In genomic region chr22:46935506-46936377, GRCh38 we compare ENCODE assay signal across 1 cellular context.
TF ChIP-seq lines count a peak whose summit lies in the region.

No MANE protein-coding gene starts in this region.

TF ChIP-seq in HepG2, 621 proteins besides CTCF, POLR2A, EP300 and RAD21 (continued from another document and continues in another):
- TF ChIP-seq ZNF318 (CRISPR knock-in tag; IDR thresholded peaks at IDR 0.05), result peak; percentile 70
- TF ChIP-seq BRD4 (CRISPR knock-in tag; IDR thresholded peaks at IDR 0.05), result peak; percentile 72
- TF ChIP-seq ERF (CRISPR knock-in tag; IDR thresholded peaks at IDR 0.05), result peak; percentile 91
- TF ChIP-seq ZNF672 (CRISPR knock-in tag; IDR thresholded peaks at IDR 0.05), result no peak
- no peak for TF ChIP-seq STAT5B (CRISPR knock-in tag; IDR thresholded peaks at IDR 0.05)
- peak; percentile 50; the same call in 1 of the 2 replicates for TF ChIP-seq ZNF230 (CRISPR knock-in tag; IDR thresholded peaks at IDR 0.05)
- no peak for TF ChIP-seq MZF1 (CRISPR knock-in tag; IDR thresholded peaks at IDR 0.05; ENCODE audit: borderline replicate concordance)
- TF ChIP-seq SMARCE1 (IDR thresholded peaks at IDR 0.05; ENCODE audit: borderline replicate concordance), result no peak
- no peak for TF ChIP-seq ZNF296 (CRISPR knock-in tag; conservative IDR thresholded peaks at IDR 0.05)
- TF ChIP-seq TRIM24 (CRISPR knock-in tag; IDR thresholded peaks at IDR 0.05), result no peak
- no peak for TF ChIP-seq GABPA (IDR thresholded peaks at IDR 0.05; ENCODE audit: low read depth, low read length)
- peak; percentile 63 for TF ChIP-seq GABPA (CRISPR knock-in tag; IDR thresholded peaks at IDR 0.05; ENCODE audit: low read depth)
- TF ChIP-seq THYN1 (CRISPR knock-in tag; IDR thresholded peaks at IDR 0.05; ENCODE audit: borderline replicate concordance, low read depth), result no peak
- TF ChIP-seq AKNA (CRISPR knock-in tag; IDR thresholded peaks at IDR 0.05; ENCODE audit: borderline replicate concordance), result no peak
- no peak for TF ChIP-seq RFX3 (CRISPR knock-in tag; IDR thresholded peaks at IDR 0.05)
- TF ChIP-seq THAP9 (CRISPR knock-in tag; IDR thresholded peaks at IDR 0.05; ENCODE audit: borderline replicate concordance), result peak; percentile 77; the same call in 1 of the 2 replicates
- TF ChIP-seq TCF12 (IDR thresholded peaks at IDR 0.05), result no peak
- TF ChIP-seq TCF12 (CRISPR knock-in tag; IDR thresholded peaks at IDR 0.05), result no peak
- no peak for TF ChIP-seq NCOA5 (CRISPR knock-in tag; IDR thresholded peaks at IDR 0.05)
- no peak for TF ChIP-seq ZNF34 (CRISPR knock-in tag; IDR thresholded peaks at IDR 0.05; ENCODE audit: borderline replicate concordance)
- no peak for TF ChIP-seq CBX1 (IDR thresholded peaks at IDR 0.05; ENCODE audit: low read depth)
- TF ChIP-seq POLR2AphosphoS5 (IDR thresholded peaks at IDR 0.05; ENCODE audit: low read depth, low read length), result peak; percentile 81
- TF ChIP-seq ZNF878 (CRISPR knock-in tag; IDR thresholded peaks at IDR 0.05), result 0 out of 2 replicates have a peak, but pooled peaks have one; percentile 66
- TF ChIP-seq ZNF644 (CRISPR knock-in tag; IDR thresholded peaks at IDR 0.05; ENCODE audit: low read depth), result no peak
- no peak for TF ChIP-seq ATF6 (CRISPR knock-in tag; conservative IDR thresholded peaks at IDR 0.05)
- peak; percentile 88; the same call in 1 of the 2 replicates for TF ChIP-seq THRA (CRISPR knock-in tag; IDR thresholded peaks at IDR 0.05; ENCODE audit: borderline replicate concordance)
- no peak for TF ChIP-seq ZFP41 (CRISPR knock-in tag; IDR thresholded peaks at IDR 0.05; ENCODE audit: borderline replicate concordance)
- peak; percentile 66; the same call in 1 of the 2 replicates for TF ChIP-seq ZBTB7B (CRISPR knock-in tag; IDR thresholded peaks at IDR 0.05)
- TF ChIP-seq RARA (CRISPR knock-in tag; IDR thresholded peaks at IDR 0.05), result peak; percentile 95
- TF ChIP-seq KLF15 (CRISPR knock-in tag; IDR thresholded peaks at IDR 0.05; ENCODE audit: borderline replicate concordance), result no peak
- no peak; the same call in 1 of the 2 replicates for TF ChIP-seq U2AF2 (IDR thresholded peaks at IDR 0.05; ENCODE audit: low read depth, low read length)
- TF ChIP-seq POLR2AphosphoS2 (IDR thresholded peaks at IDR 0.05; ENCODE audit: low read depth, low read length), result no peak
- no peak for TF ChIP-seq PLRG1 (conservative IDR thresholded peaks at IDR 0.05)
- TF ChIP-seq SIN3A (IDR thresholded peaks at IDR 0.05; ENCODE audit: borderline replicate concordance, low read depth, low read length), result 0 out of 2 replicates have a peak, but pooled peaks have one; percentile 68
- TF ChIP-seq SP1 (IDR thresholded peaks at IDR 0.05), result no peak
- TF ChIP-seq SP1 (CRISPR knock-in tag; IDR thresholded peaks at IDR 0.05), result 0 out of 2 replicates have a peak, but pooled peaks have one; percentile 42
- TF ChIP-seq ZNF512B (CRISPR knock-in tag; IDR thresholded peaks at IDR 0.05; ENCODE audit: borderline replicate concordance), result no peak
- no peak for TF ChIP-seq NKX3-1 (CRISPR knock-in tag; IDR thresholded peaks at IDR 0.05)
- no peak for TF ChIP-seq ZNF570 (CRISPR knock-in tag; IDR thresholded peaks at IDR 0.05; ENCODE audit: borderline replicate concordance)
- 0 out of 2 replicates have a peak, but pooled peaks have one; percentile 60 for TF ChIP-seq ZNF724P (CRISPR knock-in tag; IDR thresholded peaks at IDR 0.05; ENCODE audit: borderline replicate concordance)
